Comparison of ENCODE assay signal across 13 cellular contexts in the genomic region with DNA sequence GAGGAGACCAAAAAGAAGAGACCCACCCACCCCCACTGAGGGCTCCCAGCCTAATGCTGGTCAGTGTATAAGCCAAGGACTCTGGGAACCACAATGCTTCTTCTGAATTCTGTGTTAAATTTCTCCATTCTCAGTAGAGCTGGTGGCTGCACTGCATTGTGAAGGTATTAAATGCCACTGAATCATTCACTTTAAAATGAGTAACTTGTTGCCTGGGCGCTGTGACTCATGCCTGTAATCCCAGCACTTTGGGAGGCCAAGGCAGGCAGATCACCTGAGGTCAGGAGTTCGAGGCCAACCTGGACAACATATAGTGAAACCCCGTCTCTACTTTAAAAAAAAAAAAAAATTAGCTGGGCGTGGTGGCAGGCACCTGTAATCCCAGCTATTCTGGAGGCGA. TPM values are rescaled to one million over a fixed set of nuclear protein-coding genes. Genes with fewer than 3 reads are reported as not detected.
DNase-seq lines count a peak whose midpoint lies in the region; ATAC-seq and TF ChIP-seq lines count a peak whose summit lies in the region.
"Not testable (repeated sequence)": the region's sequence is repeated elsewhere in the genome, so short reads cannot be mapped to it uniquely, and the experiment has no call there.
"Had no signal": no experiment of that assay in that cellular context is flagged by ENCODE, and none has a peak within 500 bp of the region (broad histone marks: within the 10 kb centered on the region; RNA-seq: fewer than 3 reads in every experiment).

No MANE protein-coding gene starts in this region.

- H3K9me3 ChIP-seq in RWPE2 (ENCODE audit: severe bottlenecking) = not testable (repeated sequence)

- not testable (repeated sequence) for H3K27me3 ChIP-seq in RWPE2 (ENCODE audit: insufficient read depth, poor library complexity, severe bottlenecking)

- POLR2A ChIA-PET in activated CD4-positive, alpha-beta memory T cell treated with anti-CD3 and anti-CD28 coated beads for 36 hours (lab: Charles Lee); MCF 10A (lab: Yijun Ruan, JAX): not testable (repeated sequence)

- not testable (repeated sequence) for H3K27ac Mint-ChIP-seq in activated CD4-positive, alpha-beta memory T cell treated with anti-CD3 and anti-CD28 coated beads for 36 hours; MCF 10A (ENCODE audit: low read depth, unreplicated experiment)

- not testable (repeated sequence) for H3K4me3 ChIP-seq in RWPE2 (ENCODE audit: severe bottlenecking)

- intact Hi-C loops in activated CD4-positive, alpha-beta memory T cell treated with anti-CD3 and anti-CD28 coated beads for 36 hours (cut with micrococcal nuclease) = loop anchor here (10.0 kb wide), 2 partner anchors 265 to 755 kb away; partner anchors contain the start of gene SFMBT2
- intact Hi-C loops in MCF 10A (cut with micrococcal nuclease) = not testable (repeated sequence)

- not testable (repeated sequence) for H3K4me1 Mint-ChIP-seq in activated CD4-positive, alpha-beta memory T cell treated with anti-CD3 and anti-CD28 coated beads for 36 hours (ENCODE audit: low read depth); MCF 10A (ENCODE audit: insufficient read depth, unreplicated experiment)

- not testable (repeated sequence) for H3K4me1 ChIP-seq in RWPE2 (ENCODE audit: insufficient read depth, poor library complexity, severe bottlenecking)

- CTCF ChIA-PET in activated CD4-positive, alpha-beta memory T cell treated with anti-CD3 and anti-CD28 coated beads for 36 hours (lab: Charles Lee) = interaction anchor here (1.1 kb wide), 1 partner anchor 12 kb away, joined by 3 read pairs; no protein-coding TSS in a partner anchor
- CTCF ChIA-PET in MCF 10A (lab: Yijun Ruan, JAX) = interaction anchor here (0.6 to 0.7 kb wide), 2 partner anchors 116 to 151 kb away, joined by 3 read pairs; no protein-coding TSS in a partner anchor

- peaks cover 21% of the 10 kb centered on the region for H3K27me3 Mint-ChIP-seq in activated CD4-positive, alpha-beta memory T cell treated with anti-CD3 and anti-CD28 coated beads for 36 hours
- H3K27me3 Mint-ChIP-seq in MCF 10A (ENCODE audit: insufficient read depth, unreplicated experiment) = peaks cover 30% of the 10 kb centered on the region

- not testable (repeated sequence) for H3K36me3 Mint-ChIP-seq in activated CD4-positive, alpha-beta memory T cell treated with anti-CD3 and anti-CD28 coated beads for 36 hours; MCF 10A (ENCODE audit: insufficient read depth, unreplicated experiment)

- ATAC-seq in RWPE2 (ENCODE audit: low read depth) = 0 out of 3 replicates have a peak, but pooled peaks have one; percentile 52
- ATAC-seq in stimulated activated naive CD8-positive, alpha-beta T cell treated with anti-CD3 and anti-CD28 coated beads, Interleukin-15, Interleukin-2, amounts not matched to agents 100 U/mL and 50 U/mL, for 24 hours = peak; percentile 49

- BruUV-seq in MCF 10A (replicated peaks; lab: Mats Ljungman, UMichigan) = not testable (repeated sequence)

- not testable (repeated sequence) for H3K9me3 Mint-ChIP-seq in activated CD4-positive, alpha-beta memory T cell treated with anti-CD3 and anti-CD28 coated beads for 36 hours
- peaks cover 18% of the 10 kb centered on the region for H3K9me3 Mint-ChIP-seq in MCF 10A (ENCODE audit: unreplicated experiment)

- not testable (repeated sequence) for H3K27ac ChIP-seq in RWPE2 (ENCODE audit: poor library complexity, severe bottlenecking); epithelial cell of prostate

- not testable (repeated sequence) for H3K4me3 Mint-ChIP-seq in activated CD4-positive, alpha-beta memory T cell treated with anti-CD3 and anti-CD28 coated beads for 36 hours; MCF 10A (ENCODE audit: unreplicated experiment)

- DNase-seq in ACHN = peak; percentile 7
- DNase-seq in M059J (ENCODE audit: low read depth) = peak; percentile 45
- not testable (repeated sequence) for DNase-seq in RWPE2 (ENCODE audit: low spot score); stimulated activated naive CD8-positive, alpha-beta T cell treated with anti-CD3 and anti-CD28 coated beads, Interleukin-15, Interleukin-2, amounts not matched to agents 100 U/mL and 50 U/mL, for 24 hours
- peak; percentile 15 for DNase-seq in activated CD4-positive, alpha-beta memory T cell treated with anti-CD3 and anti-CD28 coated beads for 36 hours
- DNase-seq in MCF 10A (ENCODE audit: unreplicated experiment) = peak; percentile 13
- peak; percentile 12 for DNase-seq in epithelial cell of prostate (ENCODE audit: low read depth, low spot score)
- peak; percentile 58 for DNase-seq in kidney tubule cell (ENCODE audit: low spot score)

- H3K36me3 ChIP-seq in RWPE2 (ENCODE audit: low read depth) = not testable (repeated sequence)

- not testable (repeated sequence) for TF ChIP-seq CTCF in RWPE2 (IDR thresholded peaks at IDR 0.05; ENCODE audit: poor library complexity, severe bottlenecking); MCF 10A (IDR thresholded peaks at IDR 0.05; ENCODE audit: unreplicated experiment)

- in situ Hi-C loops in ACHN (cut with HindIII; ENCODE audit: low pct_ligation_motif_present, low pct_unique_long_range_greater_than_20kb, low sequenced_read_pairs) = not testable (repeated sequence)

RNA-seq across cellular contexts. Expression of gene ITIH5, which starts 13.3 kb away (rescaled TPM):
- total RNA-seq in M059J (2014; rRNA removed; shearing (Covaris generic)) = 0.64 and 2.1 TPM in 2 replicates
- not detected for total RNA-seq in activated CD4-positive, alpha-beta memory T cell treated with anti-CD3 and anti-CD28 coated beads for 36 hours
- not detected in 2 replicates for total RNA-seq in MCF 10A (2022)
- total RNA-seq: CD4-positive, alpha-beta memory T cell; Daoy; HFFc6 had no signal

RNA-seq across cellular contexts. Expression of gene ITIH2, which starts 23.0 kb away (rescaled TPM):
- not detected in 2 replicates for total RNA-seq in M059J (2014; rRNA removed; shearing (Covaris generic))
- total RNA-seq in activated CD4-positive, alpha-beta memory T cell treated with anti-CD3 and anti-CD28 coated beads for 36 hours = not detected
- total RNA-seq in MCF 10A (2022) = not detected in 2 replicates
- total RNA-seq: CD4-positive, alpha-beta memory T cell; Daoy; GM23338; HFFc6; IMR-90 had no signal
